Comparison of ENCODE assay signal across 1 cellular context in the genomic region with DNA sequence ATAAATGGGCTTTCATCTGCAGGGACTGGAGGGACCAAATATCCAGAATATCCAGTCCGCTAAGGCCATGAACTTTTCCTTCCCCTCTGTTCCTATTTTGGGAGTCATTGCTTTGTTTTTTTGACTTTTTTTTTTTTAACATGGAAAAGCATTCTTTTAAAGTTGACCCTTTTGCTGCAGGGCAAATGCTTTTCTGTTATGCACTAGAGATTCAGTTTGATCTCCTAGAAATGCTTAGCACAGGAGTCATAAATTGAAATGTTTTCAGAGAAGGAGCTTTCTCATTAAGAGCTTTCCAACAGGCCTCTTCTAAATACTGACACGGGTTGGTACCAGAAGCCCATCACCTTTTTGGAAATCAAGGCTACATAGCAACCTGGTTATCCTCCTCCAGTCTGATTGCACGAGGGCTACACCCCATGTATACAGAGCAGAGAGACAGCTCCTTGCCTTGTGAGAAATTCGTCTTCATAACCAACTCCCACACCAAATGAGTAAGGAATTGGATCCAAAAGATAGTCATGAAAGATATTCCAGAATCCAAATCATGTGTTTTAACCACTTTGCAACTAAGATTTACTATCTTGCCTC.
TF ChIP-seq lines count a peak whose summit lies in the region.

No MANE protein-coding gene starts in this region.

TF ChIP-seq in GM12878, 131 proteins besides CTCF, POLR2A, EP300 and RAD21 (continued from another document):
- TF ChIP-seq, protein P1, sequence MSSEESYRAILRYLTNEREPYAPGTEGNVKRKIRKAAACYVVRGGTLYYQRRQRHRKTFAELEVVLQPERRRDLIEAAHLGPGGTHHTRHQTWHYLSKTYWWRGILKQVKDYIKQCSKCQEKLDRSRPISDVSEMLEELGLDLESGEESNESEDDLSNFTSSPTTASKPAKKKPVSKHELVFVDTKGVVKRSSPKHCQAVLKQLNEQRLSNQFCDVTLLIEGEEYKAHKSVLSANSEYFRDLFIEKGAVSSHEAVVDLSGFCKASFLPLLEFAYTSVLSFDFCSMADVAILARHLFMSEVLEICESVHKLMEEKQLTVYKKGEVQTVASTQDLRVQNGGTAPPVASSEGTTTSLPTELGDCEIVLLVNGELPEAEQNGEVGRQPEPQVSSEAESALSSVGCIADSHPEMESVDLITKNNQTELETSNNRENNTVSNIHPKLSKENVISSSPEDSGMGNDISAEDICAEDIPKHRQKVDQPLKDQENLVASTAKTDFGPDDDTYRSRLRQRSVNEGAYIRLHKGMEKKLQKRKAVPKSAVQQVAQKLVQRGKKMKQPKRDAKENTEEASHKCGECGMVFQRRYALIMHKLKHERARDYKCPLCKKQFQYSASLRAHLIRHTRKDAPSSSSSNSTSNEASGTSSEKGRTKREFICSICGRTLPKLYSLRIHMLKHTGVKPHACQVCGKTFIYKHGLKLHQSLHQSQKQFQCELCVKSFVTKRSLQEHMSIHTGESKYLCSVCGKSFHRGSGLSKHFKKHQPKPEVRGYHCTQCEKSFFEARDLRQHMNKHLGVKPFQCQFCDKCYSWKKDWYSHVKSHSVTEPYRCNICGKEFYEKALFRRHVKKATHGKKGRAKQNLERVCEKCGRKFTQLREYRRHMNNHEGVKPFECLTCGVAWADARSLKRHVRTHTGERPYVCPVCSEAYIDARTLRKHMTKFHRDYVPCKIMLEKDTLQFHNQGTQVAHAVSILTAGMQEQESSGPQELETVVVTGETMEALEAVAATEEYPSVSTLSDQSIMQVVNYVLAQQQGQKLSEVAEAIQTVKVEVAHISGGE (CRISPR knock-in tag; IDR thresholded peaks at IDR 0.05), result peak; percentile 5; the same call in 1 of the 2 replicates
- 0 out of 2 replicates have a peak, but pooled peaks have one; percentile 83 for TF ChIP-seq MTA3 (IDR thresholded peaks at IDR 0.05; ENCODE audit: borderline replicate concordance, low read length)
- no peak for TF ChIP-seq JUND (IDR thresholded peaks at IDR 0.05; ENCODE audit: low read depth, low read length)
- no peak for TF ChIP-seq MYB (IDR thresholded peaks at IDR 0.05; ENCODE audit: borderline replicate concordance, low read depth, low read length)
- TF ChIP-seq, protein P2, sequence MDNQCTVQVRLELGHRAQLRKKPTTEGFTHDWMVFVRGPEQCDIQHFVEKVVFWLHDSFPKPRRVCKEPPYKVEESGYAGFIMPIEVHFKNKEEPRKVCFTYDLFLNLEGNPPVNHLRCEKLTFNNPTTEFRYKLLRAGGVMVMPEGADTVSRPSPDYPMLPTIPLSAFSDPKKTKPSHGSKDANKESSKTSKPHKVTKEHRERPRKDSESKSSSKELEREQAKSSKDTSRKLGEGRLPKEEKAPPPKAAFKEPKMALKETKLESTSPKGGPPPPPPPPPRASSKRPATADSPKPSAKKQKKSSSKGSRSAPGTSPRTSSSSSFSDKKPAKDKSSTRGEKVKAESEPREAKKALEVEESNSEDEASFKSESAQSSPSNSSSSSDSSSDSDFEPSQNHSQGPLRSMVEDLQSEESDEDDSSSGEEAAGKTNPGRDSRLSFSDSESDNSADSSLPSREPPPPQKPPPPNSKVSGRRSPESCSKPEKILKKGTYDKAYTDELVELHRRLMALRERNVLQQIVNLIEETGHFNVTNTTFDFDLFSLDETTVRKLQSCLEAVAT (IDR thresholded peaks at IDR 0.05), result peak; percentile 12
- TF ChIP-seq POLR2AphosphoS5 (IDR thresholded peaks at IDR 0.05; ENCODE audit: low read length), result peak; percentile 65
- 0 out of 2 replicates have a peak, but pooled peaks have one; percentile 44 for TF ChIP-seq CHD1 (IDR thresholded peaks at IDR 0.05; ENCODE audit: low read depth, low read length)
- no peak for TF ChIP-seq RAD51 (IDR thresholded peaks at IDR 0.05)
- peak; percentile 52; the same call in 1 of the 2 replicates for TF ChIP-seq BACH1 (IDR thresholded peaks at IDR 0.05; ENCODE audit: borderline replicate concordance)
- TF ChIP-seq, protein P3, sequence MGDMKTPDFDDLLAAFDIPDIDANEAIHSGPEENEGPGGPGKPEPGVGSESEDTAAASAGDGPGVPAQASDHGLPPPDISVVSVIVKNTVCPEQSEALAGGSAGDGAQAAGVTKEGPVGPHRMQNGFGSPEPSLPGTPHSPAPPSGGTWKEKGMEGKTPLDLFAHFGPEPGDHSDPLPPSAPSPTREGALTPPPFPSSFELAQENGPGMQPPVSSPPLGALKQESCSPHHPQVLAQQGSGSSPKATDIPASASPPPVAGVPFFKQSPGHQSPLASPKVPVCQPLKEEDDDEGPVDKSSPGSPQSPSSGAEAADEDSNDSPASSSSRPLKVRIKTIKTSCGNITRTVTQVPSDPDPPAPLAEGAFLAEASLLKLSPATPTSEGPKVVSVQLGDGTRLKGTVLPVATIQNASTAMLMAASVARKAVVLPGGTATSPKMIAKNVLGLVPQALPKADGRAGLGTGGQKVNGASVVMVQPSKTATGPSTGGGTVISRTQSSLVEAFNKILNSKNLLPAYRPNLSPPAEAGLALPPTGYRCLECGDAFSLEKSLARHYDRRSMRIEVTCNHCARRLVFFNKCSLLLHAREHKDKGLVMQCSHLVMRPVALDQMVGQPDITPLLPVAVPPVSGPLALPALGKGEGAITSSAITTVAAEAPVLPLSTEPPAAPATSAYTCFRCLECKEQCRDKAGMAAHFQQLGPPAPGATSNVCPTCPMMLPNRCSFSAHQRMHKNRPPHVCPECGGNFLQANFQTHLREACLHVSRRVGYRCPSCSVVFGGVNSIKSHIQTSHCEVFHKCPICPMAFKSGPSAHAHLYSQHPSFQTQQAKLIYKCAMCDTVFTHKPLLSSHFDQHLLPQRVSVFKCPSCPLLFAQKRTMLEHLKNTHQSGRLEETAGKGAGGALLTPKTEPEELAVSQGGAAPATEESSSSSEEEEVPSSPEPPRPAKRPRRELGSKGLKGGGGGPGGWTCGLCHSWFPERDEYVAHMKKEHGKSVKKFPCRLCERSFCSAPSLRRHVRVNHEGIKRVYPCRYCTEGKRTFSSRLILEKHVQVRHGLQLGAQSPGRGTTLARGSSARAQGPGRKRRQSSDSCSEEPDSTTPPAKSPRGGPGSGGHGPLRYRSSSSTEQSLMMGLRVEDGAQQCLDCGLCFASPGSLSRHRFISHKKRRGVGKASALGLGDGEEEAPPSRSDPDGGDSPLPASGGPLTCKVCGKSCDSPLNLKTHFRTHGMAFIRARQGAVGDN (IDR thresholded peaks at IDR 0.05), result peak; percentile 54
- no peak for TF ChIP-seq JUNB (IDR thresholded peaks at IDR 0.05)
- TF ChIP-seq ZNF217 (IDR thresholded peaks at IDR 0.05), result no peak
- TF ChIP-seq, protein P4, sequence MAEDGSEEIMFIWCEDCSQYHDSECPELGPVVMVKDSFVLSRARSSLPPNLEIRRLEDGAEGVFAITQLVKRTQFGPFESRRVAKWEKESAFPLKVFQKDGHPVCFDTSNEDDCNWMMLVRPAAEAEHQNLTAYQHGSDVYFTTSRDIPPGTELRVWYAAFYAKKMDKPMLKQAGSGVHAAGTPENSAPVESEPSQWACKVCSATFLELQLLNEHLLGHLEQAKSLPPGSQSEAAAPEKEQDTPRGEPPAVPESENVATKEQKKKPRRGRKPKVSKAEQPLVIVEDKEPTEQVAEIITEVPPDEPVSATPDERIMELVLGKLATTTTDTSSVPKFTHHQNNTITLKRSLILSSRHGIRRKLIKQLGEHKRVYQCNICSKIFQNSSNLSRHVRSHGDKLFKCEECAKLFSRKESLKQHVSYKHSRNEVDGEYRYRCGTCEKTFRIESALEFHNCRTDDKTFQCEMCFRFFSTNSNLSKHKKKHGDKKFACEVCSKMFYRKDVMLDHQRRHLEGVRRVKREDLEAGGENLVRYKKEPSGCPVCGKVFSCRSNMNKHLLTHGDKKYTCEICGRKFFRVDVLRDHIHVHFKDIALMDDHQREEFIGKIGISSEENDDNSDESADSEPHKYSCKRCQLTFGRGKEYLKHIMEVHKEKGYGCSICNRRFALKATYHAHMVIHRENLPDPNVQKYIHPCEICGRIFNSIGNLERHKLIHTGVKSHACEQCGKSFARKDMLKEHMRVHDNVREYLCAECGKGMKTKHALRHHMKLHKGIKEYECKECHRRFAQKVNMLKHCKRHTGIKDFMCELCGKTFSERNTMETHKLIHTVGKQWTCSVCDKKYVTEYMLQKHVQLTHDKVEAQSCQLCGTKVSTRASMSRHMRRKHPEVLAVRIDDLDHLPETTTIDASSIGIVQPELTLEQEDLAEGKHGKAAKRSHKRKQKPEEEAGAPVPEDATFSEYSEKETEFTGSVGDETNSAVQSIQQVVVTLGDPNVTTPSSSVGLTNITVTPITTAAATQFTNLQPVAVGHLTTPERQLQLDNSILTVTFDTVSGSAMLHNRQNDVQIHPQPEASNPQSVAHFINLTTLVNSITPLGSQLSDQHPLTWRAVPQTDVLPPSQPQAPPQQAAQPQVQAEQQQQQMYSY (CRISPR knock-in tag; IDR thresholded peaks at IDR 0.05), result 0 out of 2 replicates have a peak, but pooled peaks have one; percentile 48
